Comparison of ENCODE assay signal across 8 cellular contexts in the genomic region with DNA sequence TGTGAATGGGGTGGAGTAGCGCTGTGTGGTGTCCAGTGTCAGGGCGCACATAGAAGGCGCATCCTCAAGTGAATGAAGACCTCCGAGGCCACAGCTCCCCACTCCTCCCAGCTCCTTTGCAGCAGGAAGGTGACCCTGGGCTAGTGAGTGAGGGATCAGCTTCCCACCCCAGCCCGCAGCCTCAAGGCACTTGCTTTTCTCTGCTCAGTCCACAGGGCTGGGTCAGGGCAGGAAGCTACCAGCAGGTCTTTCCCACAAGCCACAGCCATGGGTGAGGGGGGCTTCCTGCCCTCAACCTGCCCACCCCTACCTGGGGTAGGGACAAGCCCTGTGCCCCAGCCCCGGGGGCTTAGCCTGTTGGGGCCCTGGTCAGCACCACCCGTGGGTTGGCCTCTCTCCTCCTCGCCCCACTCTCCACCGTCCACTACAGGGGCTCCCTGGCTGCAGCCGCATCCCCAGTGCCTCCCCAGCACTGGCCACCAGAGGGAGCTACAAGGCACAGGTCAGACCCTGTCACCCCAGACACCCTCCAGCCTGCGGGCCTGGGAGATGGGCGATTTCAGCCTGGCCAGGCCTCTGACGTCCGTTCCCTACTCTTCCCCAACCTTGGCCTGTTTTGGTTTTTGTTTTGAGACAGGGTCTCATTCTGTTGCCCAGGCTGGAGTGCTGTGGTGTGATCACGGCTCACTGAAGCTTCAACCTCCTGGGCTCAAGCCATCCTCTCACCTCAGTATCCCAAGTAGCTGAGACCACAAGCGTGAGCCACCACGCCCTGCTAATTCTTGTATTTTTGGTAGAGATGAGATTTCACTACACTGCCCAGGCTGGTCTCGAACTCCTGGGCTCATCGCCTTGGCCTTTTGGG. TPM values are rescaled to one million over a fixed set of nuclear protein-coding genes. Genes with fewer than 3 reads are reported as not detected.
DNase-seq lines count a peak whose midpoint lies in the region; ATAC-seq and TF ChIP-seq lines count a peak whose summit lies in the region.

No MANE protein-coding gene starts in this region.

- peak overlapping the region in 1 of 2 donors; percentile 60 for H3K4me3 ChIP-seq in testis

- peaks cover 28% of the 10 kb centered on the region for H3K4me1 ChIP-seq in testis

- peak; percentile 31 for ATAC-seq in HG03108 (IDR thresholded peaks at IDR 0.05; ENCODE audit: unreplicated experiment)
- peak; percentile 74 for ATAC-seq in omental fat pad (ENCODE audit: low FRiP score)
- ATAC-seq in HG03439 (IDR thresholded peaks at IDR 0.05; ENCODE audit: unreplicated experiment): no peak

- no peak for TF ChIP-seq POLR2A in testis (IDR thresholded peaks at IDR 0.05)

- H3K9me3 ChIP-seq in testis: no peaks in the 10 kb centered on the region

- peak; percentile 82 for DNase-seq in Daoy (ENCODE audit: low read depth)
- DNase-seq in RPMI8226: peak; percentile 87
- DNase-seq in activated gamma-delta T cell treated with anti-CD3 and anti-CD28 coated beads, Interleukin-2, amount 50 U/mL, for 16 hours (ENCODE audit: low read depth): peak; percentile 61
- peak; percentile 66 for DNase-seq in germinal center (ENCODE audit: low spot score)
- DNase-seq in omental fat pad (ENCODE audit: low spot score): peak; percentile 74
- DNase-seq in testis: peak; percentile 83

- no peak overlapping the region for H3K27ac ChIP-seq in testis

- no peaks in the 10 kb centered on the region for H3K27me3 ChIP-seq in testis

- peak in 1 of 3 donors; percentile 61 for TF ChIP-seq CTCF in omental fat pad (IDR thresholded peaks at IDR 0.05)
- TF ChIP-seq CTCF in testis (IDR thresholded peaks at IDR 0.05): peak; percentile 78 to 87 (median 82)

- no peaks in the 10 kb centered on the region for H3K36me3 ChIP-seq in testis (ENCODE audit: low read depth, missing control alignments)

- intact Hi-C loops in testis (cut with DNase I; ENCODE audit: low total_unique reads): loop anchor here (5.0 kb wide), 1 partner anchor 242 kb away; no protein-coding TSS in a partner anchor

- 40 to 43% methylated on average over 17 to 18 of the region's 19 CpGs for WGBS in testis, 2 donors

RNA-seq across cellular contexts. Expression of a gene that starts 1.3 kb away (rescaled TPM):
- total RNA-seq in Daoy (2014; rRNA removed; shearing (Covaris generic)): 1.2 and 2.2 TPM in 2 replicates
- total RNA-seq in omental fat pad (10 to 100 TPM; 15.4 to 31.5 (median 25.9) TPM), testis (10 to 100 TPM; 56.0 to 65.5 TPM)
- 33.6 TPM for polyA plus RNA-seq in testis (ENCODE audit: insufficient read depth, low read depth, low replicate concordance)

RNA-seq across cellular contexts. Expression of a gene that starts 2.6 kb away (rescaled TPM):
- not detected in 2 replicates for total RNA-seq in Daoy (2014; rRNA removed; shearing (Covaris generic))
- total RNA-seq in omental fat pad: 1 to 10 TPM in 1 of 4 donors, under 1 TPM in 2, not detected in 1; 0.19 to 3.6 (median 0.31) TPM
- total RNA-seq in testis: under 1 TPM; 0.06 to 0.24 TPM
- polyA plus RNA-seq in testis (ENCODE audit: insufficient read depth, low read depth, low replicate concordance): 0.24 TPM

RNA-seq across cellular contexts. Expression of a gene that starts 16.7 kb away (rescaled TPM):
- 15.9 and 17.4 TPM in 2 replicates for total RNA-seq in Daoy (2014; rRNA removed; shearing (Covaris generic))
- total RNA-seq in omental fat pad (10 to 100 TPM; 37.2 to 70.5 (median 58.5) TPM), testis (100 to 1,000 TPM in 1 of 2 donors, 10 to 100 TPM in 1; 75.9 to 103 TPM)
- 47.7 TPM for polyA plus RNA-seq in testis (ENCODE audit: insufficient read depth, low read depth, low replicate concordance)

RNA-seq across cellular contexts. Expression of a gene that starts 24.6 kb away (rescaled TPM):
- not detected in 2 replicates for total RNA-seq in Daoy (2014; rRNA removed; shearing (Covaris generic))
- under 1 TPM in 3 of 4 donors, not detected in 1; 0.25 to 0.72 (median 0.28) TPM for total RNA-seq in omental fat pad
- 1 to 10 TPM; 5.7 to 9.6 TPM for total RNA-seq in testis
- polyA plus RNA-seq in testis (ENCODE audit: insufficient read depth, low read depth, low replicate concordance): 8.5 TPM

RNA-seq across cellular contexts. Expression of a gene that starts 32.9 kb away (rescaled TPM):
- 0.18 and 3.9 TPM in 2 replicates for total RNA-seq in Daoy (2014; rRNA removed; shearing (Covaris generic))
- 1 to 10 TPM in 3 of 4 donors, under 1 TPM in 1; 0.95 to 9.7 (median 4.7) TPM for total RNA-seq in omental fat pad
- 1 to 10 TPM; 1.8 to 1.9 TPM for total RNA-seq in testis
- polyA plus RNA-seq in testis (ENCODE audit: insufficient read depth, low read depth, low replicate concordance): 2.8 TPM
